1 cellular context compared by ENCODE assay signal in the genomic region with DNA sequence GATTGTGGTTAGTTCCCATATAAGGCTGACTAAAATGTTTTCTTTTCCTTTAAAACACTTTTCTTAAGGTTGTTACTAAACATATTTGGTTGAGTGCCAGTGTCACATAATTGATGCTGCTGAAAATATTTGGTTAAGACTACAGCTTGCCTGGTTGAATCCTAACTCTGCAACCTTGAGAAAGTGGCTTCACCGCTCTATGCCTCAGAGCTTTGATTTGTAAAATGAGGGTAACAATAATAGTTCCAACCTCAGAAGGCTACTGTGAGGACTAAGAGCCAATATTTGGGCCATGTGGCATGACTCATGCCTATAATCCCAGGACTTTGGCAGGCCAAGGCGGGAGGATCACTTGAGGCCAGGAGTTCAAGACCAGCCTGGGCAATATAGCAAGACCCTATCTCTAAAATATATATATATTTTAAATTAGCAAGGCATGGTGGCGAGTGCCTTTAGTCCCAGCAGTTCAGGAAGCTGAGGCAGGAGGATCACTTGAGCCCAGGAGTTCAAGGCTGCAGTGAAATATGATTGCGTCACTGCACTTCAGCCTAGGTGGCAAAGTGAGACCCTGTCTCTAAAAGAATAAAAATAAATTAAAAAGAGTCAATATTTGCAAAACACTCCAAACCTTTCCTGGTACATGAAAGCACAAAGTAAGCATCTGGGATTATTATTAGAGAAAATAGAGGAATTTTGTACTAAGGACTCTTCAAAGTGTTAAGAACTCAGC.
TF ChIP-seq lines count a peak whose summit lies in the region.

No MANE protein-coding gene starts in this region.

TF ChIP-seq in H1, 55 proteins besides CTCF, POLR2A, EP300 and RAD21:
- TF ChIP-seq KDM1A (IDR thresholded peaks at IDR 0.05; ENCODE audit: borderline replicate concordance, low read length): no peak
- no peak for TF ChIP-seq RBBP5 (IDR thresholded peaks at IDR 0.05; ENCODE audit: borderline replicate concordance, low read depth, low read length)
- TF ChIP-seq SP2 (IDR thresholded peaks at IDR 0.05; ENCODE audit: low read length): no peak
- peak; percentile 14; the same call in 1 of the 2 replicates for TF ChIP-seq CEBPB (IDR thresholded peaks at IDR 0.05; ENCODE audit: low read depth, low read length)
